ENCODE assay signal across 21 cellular contexts in genomic region chr4:150664935-150665334, GRCh38.
DNase-seq lines count a peak whose midpoint lies in the region; FAIRE-seq and TF ChIP-seq lines count a peak whose summit lies in the region.
"Had no signal": no experiment of that assay in that cellular context is flagged by ENCODE, and none has a peak within 500 bp of the region (broad histone marks: within the 10 kb centered on the region; RNA-seq: fewer than 3 reads in every experiment).

No MANE protein-coding gene starts in this region.

- H3K27ac ChIP-seq in GM23248 (no peak overlapping the region), PC-9 (peak overlapping the region; percentile 61), endothelial cell of umbilical vein (ENCODE audit: insufficient read depth, low read depth, low read length) (peak overlapping the region; percentile 68), mesendoderm (ENCODE audit: low read depth, low read length) (no peak overlapping the region), smooth muscle cell (ENCODE audit: low read depth) (no peak overlapping the region)
- H3K27ac ChIP-seq: heart left ventricle, pancreas, stomach, uterus had no signal

- 53 to 55% methylated on average over 2 of the region's 2 CpGs for WGBS in GM23248 (ENCODE audit: low coverage in 1 of 2, low lambda C conversion rate in 2 of 2, missing lambda C conversion rate in 2 of 2), 2 experiments
- WGBS in mesendoderm (ENCODE audit: extremely low coverage, insufficient coverage, low lambda C conversion rate) = no CpG with 5 or more reads among the region's 2 CpGs
- WGBS in smooth muscle cell (ENCODE audit: low lambda C conversion rate) = 84% methylated on average over 2 of the region's 2 CpGs

- TF ChIP-seq POLR2A in endothelial cell of umbilical vein (IDR thresholded peaks at IDR 0.05; ENCODE audit: low read depth, low read length) = no peak

- CTCF ChIA-PET in PC-9 (lab: Charles Lee) (no interaction called here), endothelial cell of umbilical vein (lab: Charles Lee) (interaction anchor here (0.7 to 1.0 kb wide), 3 partner anchors 25 to 356 kb away, joined by 3 to 6 read pairs (median 4); no protein-coding TSS in a partner anchor)

- peak; percentile 74 for FAIRE-seq in endothelial cell of umbilical vein (lab: Jason Lieb, UNC)
- FAIRE-seq: endometrium, pancreas had no signal

- POLR2A ChIA-PET in PC-9 (lab: Charles Lee; ENCODE audit: unreplicated experiment) = no interaction called here
- POLR2A ChIA-PET in endothelial cell of umbilical vein (lab: Charles Lee) = no interaction called here

- H3K36me3 ChIP-seq in GM23248 (ENCODE audit: low read depth) (no peaks in the 10 kb centered on the region), PC-9 (ENCODE audit: low read depth) (no peaks in the 10 kb centered on the region), endothelial cell of umbilical vein (ENCODE audit: control insufficient read depth in 2 of 2, extremely low read depth in 1 of 2, insufficient read depth in 2 of 2, low read length in 2 of 2) (no peaks in the 10 kb centered on the region), mesendoderm (ENCODE audit: control insufficient read depth, insufficient read depth, low read length) (no peaks in the 10 kb centered on the region), smooth muscle cell (ENCODE audit: low read depth) (no peaks in the 10 kb centered on the region)
- H3K36me3 ChIP-seq: heart left ventricle, pancreas, uterus had no signal

- DNase-seq in GM23248 (peak; percentile 14), PC-9 (peak; percentile 17 to 81), endothelial cell of umbilical vein (ENCODE audit: low read depth, low spot score) (peak; percentile 48), mesendoderm (peak; percentile 98), NCI-H2107 treated with DMSO at 0.1 percent for 48 hours (lab: John Stamatoyannopoulos, UW; ENCODE audit: unreplicated experiment) (no peak), H4 (ENCODE audit: low spot score) (no peak), smooth muscle cell (lab: John Stamatoyannopoulos, UW; ENCODE audit: unreplicated experiment) (no peak), KBM-7 (no peak)
- DNase-seq: activated CD4-positive, alpha-beta T cell treated with anti-CD3 and anti-CD28 coated beads for 36 hours; central memory CD4-positive, alpha-beta T cell; DMS153; heart left ventricle; NCI-H1694 treated with DMSO at 0.1 percent for 48 hours; NCI-H82; pancreas; SHP77 treated with DMSO at 0.1 percent for 48 hours; stimulated activated CD4-positive, alpha-beta T cell treated with anti-CD3 and anti-CD28 coated beads, Interleukin-12 subunit alpha, Interleukin-12 subunit beta, amount 100 ng/mL, for 4 hours; stomach; uterus had no signal

- H3K79me1 ChIP-seq in mesendoderm (ENCODE audit: low read length) = no peaks in the 10 kb centered on the region

- H4K20me1 ChIP-seq in GM23248 (ENCODE audit: insufficient read depth) = no peaks in the 10 kb centered on the region
- H4K20me1 ChIP-seq in PC-9 (ENCODE audit: insufficient read depth) = no peaks in the 10 kb centered on the region
- H4K20me1 ChIP-seq in endothelial cell of umbilical vein (replicated peaks; ENCODE audit: control insufficient read depth, extremely low read depth, insufficient read depth, low read length) = no peaks in the 10 kb centered on the region
- H4K20me1 ChIP-seq in smooth muscle cell (ENCODE audit: low read depth) = no peaks in the 10 kb centered on the region

- no peak overlapping the region for H3K9ac ChIP-seq in GM23248
- peak overlapping the region; percentile 16 for H3K9ac ChIP-seq in endothelial cell of umbilical vein (replicated peaks; ENCODE audit: extremely low read depth, insufficient read depth, low read length)
- H3K9ac ChIP-seq in mesendoderm (ENCODE audit: low read length) = no peak overlapping the region
- H3K9ac ChIP-seq in smooth muscle cell (ENCODE audit: low read depth) = no peak overlapping the region

- BruUV-seq in PC-9 (replicated peaks; lab: Mats Ljungman, UMichigan) = no TSS peak
- no TSS peak for BruUV-seq in endothelial cell of umbilical vein (replicated peaks; lab: Mats Ljungman, UMichigan)

- H4K5ac ChIP-seq in mesendoderm (ENCODE audit: low read length) = no peak overlapping the region

- H2AK5ac ChIP-seq in mesendoderm (ENCODE audit: low read length) = no peak overlapping the region

- H3K4ac ChIP-seq in mesendoderm (ENCODE audit: low read depth, low read length) = no peak overlapping the region

- H3K23ac ChIP-seq in mesendoderm (ENCODE audit: low read length) = no peak overlapping the region

- H3K4me2 ChIP-seq in GM23248 (ENCODE audit: unreplicated experiment) (no peak overlapping the region), PC-9 (peak overlapping the region; percentile 18; the same call in 1 of the 2 replicates), endothelial cell of umbilical vein (ENCODE audit: insufficient read depth, low read length) (no peak overlapping the region), mesendoderm (ENCODE audit: low read length) (no peak overlapping the region), smooth muscle cell (no peak overlapping the region)
- H3K4me2 ChIP-seq: GM23338 had no signal

- TF ChIP-seq CTCF in PC-9 (conservative IDR thresholded peaks at IDR 0.05) (no peak), endothelial cell of umbilical vein (IDR thresholded peaks at IDR 0.05; ENCODE audit: extremely low read depth in 1 of 2, insufficient read depth in 1 of 2, low read depth in 1 of 2, low read length in 2 of 2) (no peak), smooth muscle cell (IDR thresholded peaks at IDR 0.05; ENCODE audit: borderline replicate concordance, insufficient read depth, poor library complexity, severe bottlenecking) (no peak)

- H3K27me3 ChIP-seq in GM23248 (replicated peaks; ENCODE audit: insufficient read depth) (no peaks in the 10 kb centered on the region), PC-9 (ENCODE audit: insufficient read depth, low read depth) (no peaks in the 10 kb centered on the region), endothelial cell of umbilical vein (ENCODE audit: control insufficient read depth in 2 of 2, insufficient read depth in 2 of 2, low read length in 2 of 2) (no peaks in the 10 kb centered on the region), mesendoderm (ENCODE audit: insufficient read depth, low read length, poor library complexity) (no peaks in the 10 kb centered on the region), smooth muscle cell (ENCODE audit: low read depth) (no peaks in the 10 kb centered on the region)
- H3K27me3 ChIP-seq: heart left ventricle, pancreas, stomach, uterus had no signal

- H3K4me1 ChIP-seq in GM23248 (ENCODE audit: insufficient read depth) = peaks cover 10% of the 10 kb centered on the region; the same call in 1 of the 2 replicates
- peaks cover 18% of the 10 kb centered on the region for H3K4me1 ChIP-seq in PC-9 (replicated peaks; ENCODE audit: insufficient read depth)
- peaks cover 9% of the 10 kb centered on the region for H3K4me1 ChIP-seq in endothelial cell of umbilical vein (ENCODE audit: control insufficient read depth, extremely low read depth, insufficient read depth, low read length)
- peaks cover 5% of the 10 kb centered on the region for H3K4me1 ChIP-seq in mesendoderm (ENCODE audit: control insufficient read depth, low read depth, low read length)
- peaks cover 5% of the 10 kb centered on the region for H3K4me1 ChIP-seq in smooth muscle cell (ENCODE audit: low read depth)
- H3K4me1 ChIP-seq: heart left ventricle, pancreas, stomach, uterus had no signal

- H3K18ac ChIP-seq in mesendoderm (ENCODE audit: low read length) = no peak overlapping the region

- H3F3A ChIP-seq in GM23248 (ENCODE audit: insufficient read depth) (no peaks in the 10 kb centered on the region), PC-9 (ENCODE audit: insufficient read depth, low read depth) (peaks cover 16% of the 10 kb centered on the region), smooth muscle cell (ENCODE audit: low read depth) (no peaks in the 10 kb centered on the region)

- H2BK5ac ChIP-seq in mesendoderm (ENCODE audit: low read length) = no peak overlapping the region

- H3K9me3 ChIP-seq in GM23248 (ENCODE audit: low read depth) = no peaks in the 10 kb centered on the region
- H3K9me3 ChIP-seq in PC-9 (ENCODE audit: insufficient read depth, low read depth) = no peaks in the 10 kb centered on the region
- H3K9me3 ChIP-seq in endothelial cell of umbilical vein (replicated peaks; ENCODE audit: control insufficient read depth, insufficient read depth, low read length) = no peaks in the 10 kb centered on the region
- no peaks in the 10 kb centered on the region for H3K9me3 ChIP-seq in smooth muscle cell (replicated peaks; ENCODE audit: low read depth)
- H3K9me3 ChIP-seq: heart left ventricle, pancreas, stomach, uterus had no signal

- H2BK15ac ChIP-seq in mesendoderm (replicated peaks; ENCODE audit: low read depth) = no peak overlapping the region

- H3K4me3 ChIP-seq in GM23248 (no peak overlapping the region), PC-9 (no peak overlapping the region), endothelial cell of umbilical vein (replicated peaks in 1 of 3; ENCODE audit: insufficient read depth in 1 of 3, low read depth in 1 of 3, low read length in 3 of 3) (no peak overlapping the region), mesendoderm (ENCODE audit: low read length) (no peak overlapping the region), smooth muscle cell (no peak overlapping the region)
- H3K4me3 ChIP-seq: GM23338, heart left ventricle, pancreas, stomach, uterus had no signal

- H3K79me2 ChIP-seq in GM23248 (ENCODE audit: insufficient read depth) (no peaks in the 10 kb centered on the region), PC-9 (ENCODE audit: low read depth) (no peaks in the 10 kb centered on the region), endothelial cell of umbilical vein (ENCODE audit: control insufficient read depth, insufficient read depth, low read length) (no peaks in the 10 kb centered on the region), mesendoderm (ENCODE audit: control insufficient read depth, insufficient read depth, low read length) (no peaks in the 10 kb centered on the region), smooth muscle cell (ENCODE audit: low read depth) (no peaks in the 10 kb centered on the region)

- H4K8ac ChIP-seq in mesendoderm (ENCODE audit: low read depth, low read length) = no peak overlapping the region

- H3K9me2 ChIP-seq in GM23248 (ENCODE audit: insufficient read depth) (no peaks in the 10 kb centered on the region), PC-9 (ENCODE audit: insufficient read depth) (no peaks in the 10 kb centered on the region)

- H3K9me1 ChIP-seq in endothelial cell of umbilical vein (replicated peaks; ENCODE audit: control insufficient read depth, extremely low read depth, insufficient read depth, low read length) = no peaks in the 10 kb centered on the region

- no peak overlapping the region for H2BK120ac ChIP-seq in mesendoderm (ENCODE audit: low read depth, low read length)

- intact Hi-C loops in PC-9 (cut with micrococcal nuclease; ENCODE audit: unreplicated experiment) = no loop called here
- intact Hi-C loops in endothelial cell of umbilical vein (cut with micrococcal nuclease) = no loop called here

- dilution Hi-C loops in endothelial cell of umbilical vein (cut with MboI; ENCODE audit: extremely low pct_ligation_motif_present, low sequenced_read_pairs) = no loop called here

- in situ Hi-C loops in GM23248 (cut with MboI) = no loop called here
- in situ Hi-C loops in KBM-7 (cut with MboI; ENCODE audit: low pct_unique_long_range_greater_than_20kb, low sequenced_read_pairs) = no loop called here

- H3K56ac ChIP-seq in mesendoderm (ENCODE audit: low read length) = no peak overlapping the region

- H2AFZ ChIP-seq in GM23248 = no peak overlapping the region
- no peak overlapping the region for H2AFZ ChIP-seq in PC-9
- no peak overlapping the region for H2AFZ ChIP-seq in endothelial cell of umbilical vein (ENCODE audit: low read depth, low read length)
- no peak overlapping the region for H2AFZ ChIP-seq in smooth muscle cell (ENCODE audit: low read depth)
- H2AFZ ChIP-seq: GM23338 had no signal

Comparison
In these comparisons a context has a peak if more than half of its experiments do, and no peak if none do; other contexts are left out.
1. DNase-seq: peak in GM23248 (single experiment), PC-9 (2 of 2), endothelial cell of umbilical vein (single experiment) and mesendoderm (single experiment); none in NCI-H2107 treated with DMSO at 0.1 percent for 48 hours (single experiment), H4 (single experiment), smooth muscle cell (single experiment) and KBM-7 (single experiment).
2. H3K27ac ChIP-seq: peak in PC-9 (single experiment) and endothelial cell of umbilical vein (single experiment); none in GM23248 (single experiment), mesendoderm (single experiment) and smooth muscle cell (single experiment).